In genomic region chr1:17554966-17555365, GRCh38 we compare ENCODE assay signal across 21 cellular contexts. TPM values are rescaled to one million over a fixed set of nuclear protein-coding genes. Genes with fewer than 3 reads are reported as not detected.
DNase-seq lines count a peak whose midpoint lies in the region; ATAC-seq and TF ChIP-seq lines count a peak whose summit lies in the region.
"Had no signal": no experiment of that assay in that cellular context is flagged by ENCODE, and none has a peak within 500 bp of the region (broad histone marks: within the 10 kb centered on the region; RNA-seq: fewer than 3 reads in every experiment).

No MANE protein-coding gene starts in this region.

- TF ChIP-seq EP300 in gastroesophageal sphincter (IDR thresholded peaks at IDR 0.05) = no peak

- DNase-seq in HFFc6 (no peak), ascending aorta (ENCODE audit: low spot score in 2 of 2) (no peak), type B pancreatic cell (ENCODE audit: extremely low spot score, unreplicated experiment) (no peak), Right ventricle myocardium inferior (ENCODE audit: missing footprints) (no peak), GM19238 (ENCODE audit: insufficient read length, low spot score) (no peak), NCI-H1092 treated with DMSO at 0.1 percent for 48 hours (lab: John Stamatoyannopoulos, UW) (no peak)
- no peak for DNase-seq in activated naive CD4-positive, alpha-beta T cell treated with Interleukin-2 at 50 U/mL for 16 hours
- DNase-seq: ACHN, AML-193, COR-L47, H7, Kasumi-1, MM.1S, NCI-H1105 treated with DMSO at 0.1 percent for 48 hours, NCI-H187, NCI-H2171, NCI-H446, NCI-H69, SHP77 had no signal

- H3K4me1 Mint-ChIP-seq in HFFc6 (ENCODE audit: low read depth) (peaks cover 69% of the 10 kb centered on the region), type B pancreatic cell (ENCODE audit: unreplicated experiment) (peaks cover 42% of the 10 kb centered on the region)

- H3K27ac ChIP-seq in ascending aorta = peak overlapping the region; percentile 95 to 98
- H3K27ac ChIP-seq in gastroesophageal sphincter = peak overlapping the region; percentile 5 to 97 (median 82)

- ATAC-seq in gastroesophageal sphincter (no peak), Right ventricle myocardium inferior (no peak)
- ATAC-seq: Panc1 had no signal

- H3K4me3 Mint-ChIP-seq in HFFc6 (no peak overlapping the region), type B pancreatic cell (no peak overlapping the region)

- WGBS in gastroesophageal sphincter (ENCODE audit: low coverage in 1 of 2), 2 donors = 47 to 67% methylated on average over 1 to 2 of the region's 2 CpGs

- H3K27me3 Mint-ChIP-seq in HFFc6 (ENCODE audit: insufficient read depth) (peaks cover 1% of the 10 kb centered on the region; the same call in 1 of the 2 replicates), type B pancreatic cell (no peaks in the 10 kb centered on the region)

- TF ChIP-seq POLR2A in gastroesophageal sphincter (IDR thresholded peaks at IDR 0.05) = no peak

- no peaks in the 10 kb centered on the region for H3K9me3 ChIP-seq in ascending aorta
- H3K9me3 ChIP-seq in gastroesophageal sphincter = no peaks in the 10 kb centered on the region

- H3K36me3 Mint-ChIP-seq in HFFc6 (ENCODE audit: low read depth) = no peaks in the 10 kb centered on the region
- peaks cover 9% of the 10 kb centered on the region for H3K36me3 Mint-ChIP-seq in type B pancreatic cell

- intact Hi-C loops in ascending aorta (cut with DNase I) = loop anchor here (5.0 kb wide), 1 partner anchor 77 kb away; no protein-coding TSS in a partner anchor
- intact Hi-C loops in Right ventricle myocardium inferior (cut with DNase I) = no loop called here

- H3K4me3 ChIP-seq in ascending aorta (no peak overlapping the region), gastroesophageal sphincter (no peak overlapping the region)

- H3K9me3 Mint-ChIP-seq in HFFc6 = no peaks in the 10 kb centered on the region
- no peaks in the 10 kb centered on the region for H3K9me3 Mint-ChIP-seq in type B pancreatic cell

- H3K27ac Mint-ChIP-seq in HFFc6 (peak overlapping the region; percentile 95), type B pancreatic cell (peak overlapping the region; percentile 97)

- TF ChIP-seq CTCF in HFFc6 (IDR thresholded peaks at IDR 0.05) = no peak
- no peak for TF ChIP-seq CTCF in ascending aorta (IDR thresholded peaks at IDR 0.05)
- TF ChIP-seq CTCF in gastroesophageal sphincter (IDR thresholded peaks at IDR 0.05) = no peak
- TF ChIP-seq CTCF in type B pancreatic cell (conservative IDR thresholded peaks at IDR 0.05) = no peak

- no peaks in the 10 kb centered on the region for H3K27me3 ChIP-seq in ascending aorta
- H3K27me3 ChIP-seq in gastroesophageal sphincter = no peaks in the 10 kb centered on the region

- H3K4me1 ChIP-seq in ascending aorta = peaks cover 53 to 80% of the 10 kb centered on the region in 2 donors
- H3K4me1 ChIP-seq in gastroesophageal sphincter = peaks cover 8 to 89% (median 26%) of the 10 kb centered on the region in 3 donors

- H3K36me3 ChIP-seq in ascending aorta = no peaks in the 10 kb centered on the region
- no peaks in the 10 kb centered on the region for H3K36me3 ChIP-seq in gastroesophageal sphincter

RNA-seq across cellular contexts. Expression of gene ARHGEF10L, which starts 15.5 kb away (rescaled TPM):
- 10 to 100 TPM; 11.1 to 29.0 (median 26.7) TPM for total RNA-seq in HFFc6 (2021; fragmentation: NEBNext Ultra II Directional; extraction: Animal tissue kit (Norgen Biotek cat#: 25700))
- total RNA-seq in ascending aorta (177 TPM), gastroesophageal sphincter (10 to 100 TPM; 50.9 to 97.0 (median 80.3) TPM), type B pancreatic cell (ENCODE audit: low replicate concordance) (36.0 and 48.0 TPM in 2 replicates), Right ventricle myocardium inferior (59.9 TPM)
